In the genomic region with DNA sequence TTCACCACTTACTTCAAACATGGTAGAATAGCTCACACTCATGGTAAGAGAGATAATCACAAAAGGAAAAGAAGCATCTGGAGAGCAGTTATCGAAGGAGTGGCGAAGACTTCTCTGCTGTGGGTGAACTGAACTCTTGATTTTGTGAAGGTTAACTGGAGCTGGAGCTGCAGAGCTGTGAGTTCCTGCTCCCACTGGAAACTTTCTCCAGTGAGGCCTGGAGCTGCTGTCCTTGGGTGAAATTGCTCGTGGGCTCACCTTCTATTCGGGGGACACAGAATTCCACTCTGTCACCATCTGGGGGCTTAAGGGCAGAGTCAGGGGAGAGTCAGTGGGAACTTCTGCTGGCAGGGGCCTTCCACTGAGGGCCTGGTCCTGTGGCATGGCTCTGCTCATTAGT, we compare ENCODE assay signal across 19 cellular contexts. TPM values are rescaled to one million over a fixed set of nuclear protein-coding genes. Genes with fewer than 3 reads are reported as not detected.
DNase-seq lines count a peak whose midpoint lies in the region; ATAC-seq, FAIRE-seq and TF ChIP-seq lines count a peak whose summit lies in the region.
"Had no signal": no experiment of that assay in that cellular context is flagged by ENCODE, and none has a peak within 500 bp of the region (broad histone marks: within the 10 kb centered on the region; RNA-seq: fewer than 3 reads in every experiment).

No MANE protein-coding gene starts in this region.

- H4K20me1 ChIP-seq in K562 (replicated peaks; ENCODE audit: control insufficient read depth, insufficient read depth, low read length) = no peaks in the 10 kb centered on the region
- H4K20me1 ChIP-seq: BLaER1 had no signal

- H3K9me1 ChIP-seq in K562 (ENCODE audit: control insufficient read depth, insufficient read depth, low read length) = no peaks in the 10 kb centered on the region

- no peak overlapping the region for H3K4me3 Mint-ChIP-seq in osteocyte (ENCODE audit: unreplicated experiment)
- H3K4me3 Mint-ChIP-seq: CD14-positive monocyte; CD4-positive, alpha-beta memory T cell had no signal

- no peaks in the 10 kb centered on the region for H3K4me1 Mint-ChIP-seq in osteocyte (ENCODE audit: unreplicated experiment)
- H3K4me1 Mint-ChIP-seq: CD4-positive, alpha-beta memory T cell had no signal

- TF ChIP-seq EP300 in K562 (IDR thresholded peaks at IDR 0.05; ENCODE audit: low read length) = no peak
- no peak for TF ChIP-seq EP300 in esophagus muscularis mucosa (IDR thresholded peaks at IDR 0.05)

- CTCF ChIA-PET in K562 (lab: Yijun Ruan, JAX; ENCODE audit: low intra/inter-chr PET ratio) = no interaction called here

- peaks cover 50% of the 10 kb centered on the region for H3K27me3 Mint-ChIP-seq in osteocyte (ENCODE audit: unreplicated experiment)
- H3K27me3 Mint-ChIP-seq: CD4-positive, alpha-beta memory T cell had no signal

- 9% methylated on average over 4 of the region's 4 CpGs for WGBS in K562 (ENCODE audit: insufficient coverage, low coverage, missing lambda C conversion rate)
- 82% methylated on average over 4 of the region's 4 CpGs for WGBS in esophagus muscularis mucosa

- intact Hi-C loops in K562 (cut with micrococcal nuclease) (no loop called here), esophagus muscularis mucosa (cut with DNase I) (no loop called here), vagina (cut with DNase I) (no loop called here)

- H3K27ac ChIP-seq in K562 (ENCODE audit: extremely low read depth, low read depth, low read length) (no peak overlapping the region), esophagus muscularis mucosa (replicated peaks in 1 of 4) (no peak overlapping the region), vagina (no peak overlapping the region)
- H3K27ac ChIP-seq: BLaER1, GM23248, HL-60 had no signal

- no peaks in the 10 kb centered on the region for H3K36me3 ChIP-seq in K562 (ENCODE audit: control insufficient read depth, insufficient read depth, low read length)
- no peaks in the 10 kb centered on the region for H3K36me3 ChIP-seq in esophagus muscularis mucosa
- H3K36me3 ChIP-seq in vagina = no peaks in the 10 kb centered on the region
- H3K36me3 ChIP-seq: BLaER1 had no signal

- POLR2A ChIA-PET in K562 (lab: Yijun Ruan, JAX) = interaction anchor here (1.2 kb wide), 1 partner anchor 10 kb away, joined by 3 read pairs; no protein-coding TSS in a partner anchor

- peak overlapping the region in 1 of 2 experiments; percentile 29; a peak in 1 of 4 replicates for H3K9ac ChIP-seq in K562 (ENCODE audit: insufficient read depth in 1 of 2, low read depth in 2 of 2, low read length in 2 of 2)
- H3K9ac ChIP-seq: BLaER1, GM23248 had no signal

- H3K36me3 Mint-ChIP-seq in osteocyte (ENCODE audit: unreplicated experiment) = no peaks in the 10 kb centered on the region
- H3K36me3 Mint-ChIP-seq: CD14-positive monocyte had no signal

- H3K9me3 Mint-ChIP-seq in osteocyte (ENCODE audit: unreplicated experiment) = no peaks in the 10 kb centered on the region

- TF ChIP-seq CTCF in K562 (IDR thresholded peaks at IDR 0.05 in 2 of 3, conservative IDR thresholded peaks at IDR 0.05 in 1 of 3; ENCODE audit: insufficient read depth in 2 of 3, low read depth in 1 of 3, low read length in 3 of 3) = no peak
- no peak for TF ChIP-seq CTCF in esophagus muscularis mucosa (IDR thresholded peaks at IDR 0.05)
- no peak for TF ChIP-seq CTCF in osteocyte (IDR thresholded peaks at IDR 0.05)
- no peak for TF ChIP-seq CTCF in vagina (IDR thresholded peaks at IDR 0.05)

- no peak for FAIRE-seq in K562 (lab: Jason Lieb, UNC)
- FAIRE-seq: G401.6, GM12891, H54 had no signal

- H3K4me1 ChIP-seq in K562 (replicated peaks in 1 of 2; ENCODE audit: control insufficient read depth in 2 of 2, insufficient read depth in 2 of 2, low read length in 2 of 2) = peaks cover 3 to 7% of the 10 kb centered on the region in 2 experiments; a peak in 4 of 5 replicates
- H3K4me1 ChIP-seq in esophagus muscularis mucosa = peaks cover 0 to 4% (median 3%) of the 10 kb centered on the region in 4 donors
- peaks cover 6% of the 10 kb centered on the region for H3K4me1 ChIP-seq in vagina
- H3K4me1 ChIP-seq: BLaER1 had no signal

- ATAC-seq in K562 (peak; percentile 12; the same call in 2 of the 3 replicates), HG02678 (IDR thresholded peaks at IDR 0.05; ENCODE audit: unreplicated experiment) (no peak), left lobe of liver (no peak)

- H3K27ac Mint-ChIP-seq in osteocyte (ENCODE audit: unreplicated experiment) = no peak overlapping the region
- H3K27ac Mint-ChIP-seq: CD14-positive monocyte; CD4-positive, alpha-beta memory T cell had no signal

- H3K79me2 ChIP-seq in K562 (ENCODE audit: control insufficient read depth, insufficient read depth, low read length) = no peaks in the 10 kb centered on the region

- peak overlapping the region; percentile 26 for H2AFZ ChIP-seq in K562 (ENCODE audit: low read depth, low read length)
- H2AFZ ChIP-seq: GM23248 had no signal

- no TSS peak for BruUV-seq in K562 (replicated peaks; lab: Mats Ljungman, UMichigan)

- H3K27me3 ChIP-seq in K562 (ENCODE audit: control insufficient read depth in 2 of 2, insufficient read depth in 2 of 2, low read length in 2 of 2) (no peaks in the 10 kb centered on the region), esophagus muscularis mucosa (no peaks in the 10 kb centered on the region), vagina (no peaks in the 10 kb centered on the region)
- H3K27me3 ChIP-seq: BLaER1 had no signal

- in situ Hi-C loops in K562 (cut with MboI) = no loop called here

- H3K4me3 ChIP-seq in K562 (no peak overlapping the region), esophagus muscularis mucosa (no peak overlapping the region), vagina (no peak overlapping the region)
- H3K4me3 ChIP-seq: BLaER1, GM23248 had no signal

- no peaks in the 10 kb centered on the region for H3K9me3 ChIP-seq in K562 (replicated peaks; ENCODE audit: control insufficient read depth, insufficient read depth, low read depth, low read length)
- H3K9me3 ChIP-seq in esophagus muscularis mucosa = no peaks in the 10 kb centered on the region
- H3K9me3 ChIP-seq in vagina = no peaks in the 10 kb centered on the region
- H3K9me3 ChIP-seq: BLaER1 had no signal

- no peak for DNase-seq in K562 (ENCODE audit: extremely low read depth in 1 of 4, low spot score in 3 of 4)
- peak; percentile 74 for DNase-seq in esophagus muscularis mucosa (ENCODE audit: extremely low spot score)
- DNase-seq in osteocyte (ENCODE audit: extremely low spot score, unreplicated experiment) = peak; percentile 46
- DNase-seq in vagina (ENCODE audit: extremely low spot score in 2 of 2) = peak; percentile 55 to 60
- no peak for DNase-seq in D341Med (ENCODE audit: low spot score)
- DNase-seq in left lobe of liver (ENCODE audit: low spot score) = no peak
- DNase-seq: 8988T; CD4-positive, alpha-beta memory T cell; GM23248; HCEC 1CT had no signal

- no peak for TF ChIP-seq RAD21 in K562 (CRISPR knock-in tag; conservative IDR thresholded peaks at IDR 0.05 in 1 of 2, IDR thresholded peaks at IDR 0.05 in 1 of 2)

- no peak for TF ChIP-seq POLR2A in K562 (conservative IDR thresholded peaks at IDR 0.05)
- TF ChIP-seq POLR2A in esophagus muscularis mucosa (IDR thresholded peaks at IDR 0.05; ENCODE audit: low read depth) = no peak
- TF ChIP-seq POLR2A in vagina (IDR thresholded peaks at IDR 0.05) = no peak

- H3K4me2 ChIP-seq in K562 (ENCODE audit: insufficient read depth, low read length) = no peak overlapping the region; the same call in 1 of the 2 replicates
- H3K4me2 ChIP-seq: BLaER1 had no signal

TF ChIP-seq in K562, 482 proteins besides CTCF, POLR2A, EP300 and RAD21 (continues in another document):
- TF ChIP-seq NR2C2 (CRISPR knock-in tag; IDR thresholded peaks at IDR 0.05) = no peak
- TF ChIP-seq NR2C2 (tag; IDR thresholded peaks at IDR 0.05) = no peak
- TF ChIP-seq ZNF561 (CRISPR knock-in tag; conservative IDR thresholded peaks at IDR 0.05) = 0 out of 2 replicates have a peak, but pooled peaks have one; percentile 24
- 0 out of 2 replicates have a peak, but pooled peaks have one; percentile 32 for TF ChIP-seq ARID1B (IDR thresholded peaks at IDR 0.05)
- no peak for TF ChIP-seq MTF1 (CRISPR knock-in tag; IDR thresholded peaks at IDR 0.05; ENCODE audit: borderline replicate concordance)
- peak; percentile 46; the same call in 1 of the 2 replicates for TF ChIP-seq TAL1 (IDR thresholded peaks at IDR 0.05)

RNA-seq across cellular contexts. Expression of a gene that starts 45.9 kb away (rescaled TPM):
- total RNA-seq in K562 (2011; cell fraction: chromatin; rRNA removed; ENCODE audit: low replicate concordance) = not detected in 2 replicates
- total RNA-seq in K562 (2011; cell fraction: nucleolus; rRNA removed) = not detected in 2 replicates
- total RNA-seq in K562 (2011; cell fraction: nucleoplasm; rRNA removed) = not detected in 2 replicates
- total RNA-seq in K562 (2014; rRNA removed) = not detected in 2 replicates
- not detected in 2 replicates for total RNA-seq in K562 (2014; rRNA removed; fragmentation: Illumina TruSeq; extraction: Trizol)
- total RNA-seq in K562 (2015; rRNA removed; fragmentation: Illumina TruSeq; extraction: Trizol) = not detected in 2 replicates
- total RNA-seq in K562 (2021) = not detected in 2 replicates
- polyA plus RNA-seq in K562 (2011; rRNA removed) = not detected in 2 replicates
- polyA plus RNA-seq in K562 (2011; cell fraction: cytosol; rRNA removed) = not detected in 2 replicates
- not detected in 2 replicates for polyA plus RNA-seq in K562 (2011; cell fraction: nucleus; rRNA removed)
- polyA plus RNA-seq in K562 (2012) = 0.12 TPM in 1 of 2 replicates, not detected in the other
- polyA plus RNA-seq in K562 (2014; fragmentation: Illumina TruSeq; extraction: Trizol) = not detected in 2 replicates
- polyA plus RNA-seq in K562 (2014; fragmentation: Nextera tagmentation; extraction: Ambion mirVana) = not detected
- polyA plus RNA-seq in K562 (2014; rRNA removed) = not detected in 2 replicates
- not detected in 2 replicates for polyA minus RNA-seq in K562 (2011; rRNA and poly(A)+ RNA removed)
- not detected in 2 replicates for polyA minus RNA-seq in K562 (2011; cell fraction: cytosol; rRNA and poly(A)+ RNA removed)
- not detected in 2 replicates for polyA minus RNA-seq in K562 (2011; cell fraction: nucleus; rRNA and poly(A)+ RNA removed)
- under 1 TPM in 3 of 4 donors, not detected in 1; under 0.01 to 0.17 (median 0.11) TPM for total RNA-seq in esophagus muscularis mucosa
- total RNA-seq in osteocyte = not detected in 2 replicates
- 4.4 TPM for total RNA-seq in vagina
- total RNA-seq in left lobe of liver = 0.63 TPM
- total RNA-seq: CD4-positive, alpha-beta memory T cell; HT1080 had no signal
- polyA plus RNA-seq: AG04450; CD14-positive monocyte; CD4-positive, alpha-beta memory T cell had no signal

Comparison
In these comparisons a context has a peak if more than half of its experiments do, and no peak if none do; other contexts are left out.
1. DNase-seq: peak in esophagus muscularis mucosa (single experiment), osteocyte (single experiment) and vagina (2 of 2); none in K562 (0 of 4), D341Med (single experiment) and left lobe of liver (single experiment).